9 cellular contexts compared by ENCODE assay signal in genomic region chr3:105938101-105938500, GRCh38.
DNase-seq lines count a peak whose midpoint lies in the region; ATAC-seq, FAIRE-seq and TF ChIP-seq lines count a peak whose summit lies in the region.
"Had no signal": no experiment of that assay in that cellular context is flagged by ENCODE, and none has a peak within 500 bp of the region (broad histone marks: within the 10 kb centered on the region; RNA-seq: fewer than 3 reads in every experiment).

No MANE protein-coding gene starts in this region.

- no peak for DNase-seq in K562 (ENCODE audit: extremely low read depth in 1 of 4, low spot score in 3 of 4)
- DNase-seq in keratinocyte (ENCODE audit: low read depth, low spot score) = no peak
- DNase-seq in superior temporal gyrus (ENCODE audit: extremely low spot score) = peak; percentile 20
- DNase-seq in effector memory CD8-positive, alpha-beta T cell = no peak
- DNase-seq: occipital lobe had no signal

- H3K36me3 ChIP-seq in Loucy (ENCODE audit: insufficient read depth, low read length) (no peaks in the 10 kb centered on the region), K562 (ENCODE audit: control insufficient read depth, insufficient read depth, low read length) (no peaks in the 10 kb centered on the region), keratinocyte (ENCODE audit: control insufficient read depth in 2 of 2, extremely low read depth in 1 of 2, insufficient read depth in 2 of 2, low read length in 2 of 2) (no peaks in the 10 kb centered on the region)

- TF ChIP-seq CTCF in Loucy (conservative IDR thresholded peaks at IDR 0.05; ENCODE audit: low read length) (no peak), K562 (IDR thresholded peaks at IDR 0.05 in 2 of 3, conservative IDR thresholded peaks at IDR 0.05 in 1 of 3; ENCODE audit: insufficient read depth in 2 of 3, low read depth in 1 of 3, low read length in 3 of 3) (no peak), keratinocyte (optimal IDR thresholded peaks at IDR 0.05 in 1 of 3, IDR thresholded peaks at IDR 0.05 in 1 of 3, conservative IDR thresholded peaks at IDR 0.05 in 1 of 3; ENCODE audit: extremely low read depth in 1 of 3, insufficient read depth in 2 of 3, low read length in 3 of 3) (no peak)

- no peak for TF ChIP-seq POLR2A in K562 (conservative IDR thresholded peaks at IDR 0.05)

- POLR2A ChIA-PET in K562 (lab: Yijun Ruan, JAX) = interaction anchor here (0.6 kb wide), 1 partner anchor 107 kb away, joined by 3 read pairs; no protein-coding TSS in a partner anchor

- ATAC-seq in K562 (no peak), HG03196 (IDR thresholded peaks at IDR 0.05; ENCODE audit: unreplicated experiment) (no peak), GM18519 (IDR thresholded peaks at IDR 0.05; ENCODE audit: low FRiP score, unreplicated experiment) (no peak)
- ATAC-seq in effector memory CD8-positive, alpha-beta T cell (replicated peaks) = no peak
- ATAC-seq: stimulated activated effector memory CD8-positive, alpha-beta T cell treated with anti-CD3 and anti-CD28 coated beads, Interleukin-12 subunit alpha, Interleukin-12 subunit beta, amount 100 ng/mL, for 72 hours had no signal

- H3F3A ChIP-seq in Loucy (ENCODE audit: low read depth) = no peaks in the 10 kb centered on the region

- intact Hi-C loops in K562 (cut with micrococcal nuclease) = no loop called here

- H3K9me3 ChIP-seq in Loucy (ENCODE audit: insufficient read depth, low read depth, low read length) = no peaks in the 10 kb centered on the region
- H3K9me3 ChIP-seq in K562 (replicated peaks; ENCODE audit: control insufficient read depth, insufficient read depth, low read depth, low read length) = no peaks in the 10 kb centered on the region
- no peaks in the 10 kb centered on the region for H3K9me3 ChIP-seq in keratinocyte (ENCODE audit: control insufficient read depth, low read depth, low read length)

- H3K4me3 Mint-ChIP-seq in effector memory CD8-positive, alpha-beta T cell = no peak overlapping the region
- H3K4me3 Mint-ChIP-seq: stimulated activated effector memory CD8-positive, alpha-beta T cell treated with anti-CD3 and anti-CD28 coated beads, Interleukin-12 subunit alpha, Interleukin-12 subunit beta, amount 100 ng/mL, for 72 hours had no signal

- H4K20me1 ChIP-seq in Loucy (ENCODE audit: insufficient read depth, low read length, poor library complexity, severe bottlenecking) (no peaks in the 10 kb centered on the region), K562 (replicated peaks; ENCODE audit: control insufficient read depth, insufficient read depth, low read length) (no peaks in the 10 kb centered on the region), keratinocyte (ENCODE audit: control insufficient read depth, extremely low read depth, insufficient read depth, low read length) (no peaks in the 10 kb centered on the region)

- in situ Hi-C loops in K562 (cut with MboI) = no loop called here

- no peak overlapping the region for H3K27ac ChIP-seq in K562 (ENCODE audit: extremely low read depth, low read depth, low read length)
- no peak overlapping the region for H3K27ac ChIP-seq in keratinocyte (ENCODE audit: control insufficient read depth, insufficient read depth, low read length)

- no peak overlapping the region for H3K9ac ChIP-seq in Loucy (ENCODE audit: low read depth, low read length, poor library complexity, severe bottlenecking)
- no peak overlapping the region for H3K9ac ChIP-seq in K562 (ENCODE audit: insufficient read depth in 1 of 2, low read depth in 2 of 2, low read length in 2 of 2)
- no peak overlapping the region for H3K9ac ChIP-seq in keratinocyte (ENCODE audit: control insufficient read depth, extremely low read depth, insufficient read depth, low read length)

- TF ChIP-seq RAD21 in K562 (CRISPR knock-in tag; conservative IDR thresholded peaks at IDR 0.05 in 1 of 2, IDR thresholded peaks at IDR 0.05 in 1 of 2) = no peak

- CTCF ChIA-PET in K562 (lab: Yijun Ruan, JAX; ENCODE audit: low intra/inter-chr PET ratio) = no interaction called here

- no peaks in the 10 kb centered on the region for H3K4me1 ChIP-seq in Loucy (ENCODE audit: insufficient read depth, low read length, poor library complexity, severe bottlenecking)
- peaks cover 0 to 3% of the 10 kb centered on the region in 2 experiments; a peak in 1 of 5 replicates for H3K4me1 ChIP-seq in K562 (replicated peaks in 1 of 2; ENCODE audit: control insufficient read depth in 2 of 2, insufficient read depth in 2 of 2, low read length in 2 of 2)
- H3K4me1 ChIP-seq in keratinocyte (ENCODE audit: control insufficient read depth, extremely low read depth, insufficient read depth, low read length) = peaks cover 3% of the 10 kb centered on the region

- TF ChIP-seq EP300 in K562 (IDR thresholded peaks at IDR 0.05; ENCODE audit: low read length) = no peak

- no peaks in the 10 kb centered on the region for H3K27me3 Mint-ChIP-seq in effector memory CD8-positive, alpha-beta T cell

- no peak overlapping the region for H3K27ac Mint-ChIP-seq in effector memory CD8-positive, alpha-beta T cell
- H3K27ac Mint-ChIP-seq: stimulated activated effector memory CD8-positive, alpha-beta T cell treated with anti-CD3 and anti-CD28 coated beads, Interleukin-12 subunit alpha, Interleukin-12 subunit beta, amount 100 ng/mL, for 72 hours had no signal

- H3K9me1 ChIP-seq in K562 (ENCODE audit: control insufficient read depth, insufficient read depth, low read length) (no peaks in the 10 kb centered on the region), keratinocyte (ENCODE audit: control insufficient read depth, extremely low read depth, insufficient read depth, low read length) (no peaks in the 10 kb centered on the region)

- no peak overlapping the region for H3K4me2 ChIP-seq in Loucy (ENCODE audit: low read depth, low read length, poor library complexity, severe bottlenecking)
- H3K4me2 ChIP-seq in K562 (ENCODE audit: insufficient read depth, low read length) = no peak overlapping the region
- H3K4me2 ChIP-seq in keratinocyte (ENCODE audit: control insufficient read depth, extremely low read depth, insufficient read depth, low read depth, low read length) = peak overlapping the region; percentile 55

- H3K4me3 ChIP-seq in Loucy (ENCODE audit: low read length, poor library complexity, severe bottlenecking) (no peak overlapping the region), K562 (no peak overlapping the region), keratinocyte (ENCODE audit: control insufficient read depth in 2 of 3, extremely low read depth in 1 of 3, insufficient read depth in 2 of 3, low read depth in 1 of 3, low read length in 3 of 3) (no peak overlapping the region)

- H3K36me3 Mint-ChIP-seq in effector memory CD8-positive, alpha-beta T cell (ENCODE audit: insufficient read depth) = peaks cover 3% of the 10 kb centered on the region
- H3K36me3 Mint-ChIP-seq: stimulated activated effector memory CD8-positive, alpha-beta T cell treated with anti-CD3 and anti-CD28 coated beads, Interleukin-12 subunit alpha, Interleukin-12 subunit beta, amount 100 ng/mL, for 72 hours had no signal

- H2AFZ ChIP-seq in Loucy (ENCODE audit: low read length) (peak overlapping the region; percentile 26; the same call in 1 of the 2 replicates), K562 (ENCODE audit: low read depth, low read length) (peak overlapping the region; percentile 81; the same call in 1 of the 2 replicates), keratinocyte (ENCODE audit: control insufficient read depth, low read length) (peak overlapping the region; percentile 80)

- no peaks in the 10 kb centered on the region for H3K79me2 ChIP-seq in Loucy (ENCODE audit: insufficient read depth, low read length)
- no peaks in the 10 kb centered on the region for H3K79me2 ChIP-seq in K562 (ENCODE audit: control insufficient read depth, insufficient read depth, low read length)
- no peaks in the 10 kb centered on the region for H3K79me2 ChIP-seq in keratinocyte (ENCODE audit: control insufficient read depth, insufficient read depth, low read length)

- H3K27me3 ChIP-seq in Loucy (ENCODE audit: insufficient read depth, low read length, poor library complexity, severe bottlenecking) (no peaks in the 10 kb centered on the region), K562 (ENCODE audit: control insufficient read depth in 2 of 2, insufficient read depth in 2 of 2, low read length in 2 of 2) (no peaks in the 10 kb centered on the region), keratinocyte (ENCODE audit: control insufficient read depth, extremely low read depth, insufficient read depth, low read length) (no peaks in the 10 kb centered on the region)

- H3K4me1 Mint-ChIP-seq in effector memory CD8-positive, alpha-beta T cell (ENCODE audit: low read depth in 2 of 2) = no peaks in the 10 kb centered on the region
- H3K4me1 Mint-ChIP-seq: stimulated activated effector memory CD8-positive, alpha-beta T cell treated with anti-CD3 and anti-CD28 coated beads, Interleukin-12 subunit alpha, Interleukin-12 subunit beta, amount 100 ng/mL, for 72 hours had no signal

- no TSS peak for BruUV-seq in K562 (replicated peaks; lab: Mats Ljungman, UMichigan)

- no peak for FAIRE-seq in K562 (lab: Jason Lieb, UNC)
- peak; percentile 17 for FAIRE-seq in keratinocyte (lab: Jason Lieb, UNC)

- H3K9me3 Mint-ChIP-seq in effector memory CD8-positive, alpha-beta T cell = no peaks in the 10 kb centered on the region

- H3K9me2 ChIP-seq in Loucy (replicated peaks; ENCODE audit: low read depth, low read length) = no peaks in the 10 kb centered on the region

- 9% methylated on average over 3 of the region's 3 CpGs for WGBS in K562 (ENCODE audit: insufficient coverage, low coverage, missing lambda C conversion rate)

- dilution Hi-C loops in keratinocyte (cut with MboI; ENCODE audit: extremely low pct_ligation_motif_present, low sequenced_read_pairs) = no loop called here

TF ChIP-seq in K562, 482 proteins besides CTCF, POLR2A, EP300 and RAD21 (continues in another document):
- TF ChIP-seq ZNF280A (IDR thresholded peaks at IDR 0.05; ENCODE audit: low read depth, partially characterized antibody) (no peak), TFAM (CRISPR knock-in tag; conservative IDR thresholded peaks at IDR 0.05) (no peak), SMAD1 (IDR thresholded peaks at IDR 0.05; ENCODE audit: low read depth, low read length, partially characterized antibody) (no peak), ZNF778 (CRISPR knock-in tag; IDR thresholded peaks at IDR 0.05) (no peak)

Comparison
In these comparisons a context has a peak if more than half of its experiments do, and no peak if none do; other contexts are left out.
1. H2AFZ ChIP-seq: peak in every context shown above with its lines; median percentile 81 in K562; 80 in keratinocyte; 26 in Loucy.